Comparison of ENCODE assay signal across 1 cellular context in genomic region chr10:5404188-5405041, GRCh38.
TF ChIP-seq lines count a peak whose summit lies in the region.

TUBAL3 (minus strand) TSS chr10:5404828; CDS start chr10:5404792, 36 bp downstream.

TF ChIP-seq in K562, 482 proteins besides CTCF, POLR2A, EP300 and RAD21 (continued from another document):
- no peak for TF ChIP-seq NFRKB (IDR thresholded peaks at IDR 0.05; ENCODE audit: low read depth)
- TF ChIP-seq E2F6 (IDR thresholded peaks at IDR 0.05; ENCODE audit: borderline replicate concordance in 1 of 2, extremely low read depth in 1 of 2, insufficient read depth in 1 of 2, insufficient read length in 1 of 2, low read depth in 1 of 2, low read length in 1 of 2, poor library complexity in 1 of 2, severe bottlenecking in 1 of 2), result no peak
- no peak for TF ChIP-seq HES1 (IDR thresholded peaks at IDR 0.05; ENCODE audit: low read depth)
- no peak for TF ChIP-seq HDAC6 (IDR thresholded peaks at IDR 0.05; ENCODE audit: low read depth, low read length)
- no peak for TF ChIP-seq EGR1 (conservative IDR thresholded peaks at IDR 0.05)
- TF ChIP-seq KDM5B (IDR thresholded peaks at IDR 0.05; ENCODE audit: insufficient replicate concordance, low read depth, low read length), result no peak
- TF ChIP-seq ZBTB33 (CRISPR knock-in tag; IDR thresholded peaks at IDR 0.05), result no peak
- no peak for TF ChIP-seq HOMEZ (CRISPR knock-in tag; IDR thresholded peaks at IDR 0.05)
- TF ChIP-seq ZNF75A (CRISPR knock-in tag; IDR thresholded peaks at IDR 0.05), result no peak
- no peak for TF ChIP-seq ESRRA (IDR thresholded peaks at IDR 0.05; ENCODE audit: borderline replicate concordance, low read depth)
- no peak for TF ChIP-seq SMARCB1 (IDR thresholded peaks at IDR 0.05; ENCODE audit: insufficient read length, low read depth)
- TF ChIP-seq RBM25 (IDR thresholded peaks at IDR 0.05; ENCODE audit: low read depth, low read length, severe bottlenecking), result peak; percentile 14
- no peak for TF ChIP-seq ZNF140 (CRISPR knock-in tag; IDR thresholded peaks at IDR 0.05)
- TF ChIP-seq HDAC2 (IDR thresholded peaks at IDR 0.05), result peak; percentile 38; the same call in 1 of the 2 replicates
- TF ChIP-seq ARNT (IDR thresholded peaks at IDR 0.05), result no peak; a peak in 1 of 4 replicates
- TF ChIP-seq GTF2F1 (IDR thresholded peaks at IDR 0.05; ENCODE audit: low read depth, low read length), result no peak
- TF ChIP-seq NR2C2 (CRISPR knock-in tag; IDR thresholded peaks at IDR 0.05), result no peak
- TF ChIP-seq NR2C2 (tag; IDR thresholded peaks at IDR 0.05), result no peak
- no peak for TF ChIP-seq ARID4B (CRISPR knock-in tag; IDR thresholded peaks at IDR 0.05)
- no peak for TF ChIP-seq SMAD4 (CRISPR knock-in tag; conservative IDR thresholded peaks at IDR 0.05)
- peak; percentile 83 for TF ChIP-seq DACH1 (IDR thresholded peaks at IDR 0.05; ENCODE audit: partially characterized antibody)
- TF ChIP-seq ZNF780A (CRISPR knock-in tag; IDR thresholded peaks at IDR 0.05), result no peak
- TF ChIP-seq ZNF696 (CRISPR knock-in tag; conservative IDR thresholded peaks at IDR 0.05), result no peak
- no peak for TF ChIP-seq HNRNPL (IDR thresholded peaks at IDR 0.05; ENCODE audit: low read depth, low read length)
- TF ChIP-seq PHB2 (IDR thresholded peaks at IDR 0.05; ENCODE audit: low read depth), result no peak
- no peak for TF ChIP-seq MAFF (IDR thresholded peaks at IDR 0.05; ENCODE audit: low read length)
- TF ChIP-seq ZNF445 (CRISPR knock-in tag; IDR thresholded peaks at IDR 0.05; ENCODE audit: low read depth), result no peak
- TF ChIP-seq TCF7 (IDR thresholded peaks at IDR 0.05; ENCODE audit: borderline replicate concordance), result no peak
- TF ChIP-seq MECOM (CRISPR knock-in tag; IDR thresholded peaks at IDR 0.05), result 0 out of 2 replicates have a peak, but pooled peaks have one; percentile 10
- TF ChIP-seq ZNF354B (CRISPR knock-in tag; IDR thresholded peaks at IDR 0.05), result no peak
